Comparison of ENCODE assay signal across 8 cellular contexts in genomic region chr7:148882668-148883232, GRCh38. TPM values are rescaled to one million over a fixed set of nuclear protein-coding genes. Genes with fewer than 3 reads are reported as not detected.
DNase-seq lines count a peak whose midpoint lies in the region; ATAC-seq and TF ChIP-seq lines count a peak whose summit lies in the region.

No MANE protein-coding gene starts in this region.

- H3K27ac ChIP-seq in SU-DHL-6 (ENCODE audit: low read depth, low read length) (peak overlapping the region; percentile 83), skeletal muscle tissue (ENCODE audit: low read depth, low read length) (no peak overlapping the region)

- H3K4me3 ChIP-seq in SU-DHL-6 (ENCODE audit: insufficient read depth, low read length, poor library complexity, severe bottlenecking) (peak overlapping the region; percentile 71), skeletal muscle tissue (ENCODE audit: low read length in 3 of 3) (peak overlapping the region; percentile 49 to 90 (median 77))

- peaks cover 0 to 3% (median 2%) of the 10 kb centered on the region in 3 donors for H3K4me1 ChIP-seq in skeletal muscle tissue (ENCODE audit: control insufficient read depth in 3 of 3, insufficient read depth in 3 of 3, low read length in 3 of 3)

- no peak for ATAC-seq in activated T-cell treated with anti-CD3 and anti-CD28 coated beads, Interleukin-2, amount 50 U/mL, for 4 hours

- H3K4me1 Mint-ChIP-seq in activated T-cell treated with anti-CD3 and anti-CD28 coated beads, Interleukin-2, amount 50 U/mL, for 4 hours (ENCODE audit: low read depth), result peaks cover 24% of the 10 kb centered on the region

- TF ChIP-seq CTCF in SU-DHL-6 (IDR thresholded peaks at IDR 0.05; ENCODE audit: insufficient read depth, low read length, poor library complexity, severe bottlenecking), result no peak

- peaks cover 35% of the 10 kb centered on the region for H4K20me1 ChIP-seq in SU-DHL-6 (ENCODE audit: low read depth, low read length)

- H3K79me2 ChIP-seq in SU-DHL-6 (ENCODE audit: insufficient read depth, low read length), result peaks cover 60% of the 10 kb centered on the region

- H3K9ac ChIP-seq in SU-DHL-6 (ENCODE audit: low read length), result peak overlapping the region; percentile 99
- peak overlapping the region; percentile 72 to 82 (median 81) for H3K9ac ChIP-seq in skeletal muscle tissue (ENCODE audit: low read depth in 1 of 3, low read length in 3 of 3)

- H3K4me2 ChIP-seq in SU-DHL-6 (ENCODE audit: low read depth, low read length, poor library complexity, severe bottlenecking), result peak overlapping the region; percentile 94

- no peaks in the 10 kb centered on the region for H3K9me2 ChIP-seq in SU-DHL-6 (replicated peaks; ENCODE audit: insufficient read depth, low read length)

- H3K27me3 Mint-ChIP-seq in activated T-cell treated with anti-CD3 and anti-CD28 coated beads, Interleukin-2, amount 50 U/mL, for 4 hours (ENCODE audit: low read depth), result no peaks in the 10 kb centered on the region

- H3K9me3 ChIP-seq in SU-DHL-6 (ENCODE audit: insufficient read depth, low read length), result no peaks in the 10 kb centered on the region
- no peaks in the 10 kb centered on the region for H3K9me3 ChIP-seq in skeletal muscle tissue (ENCODE audit: control insufficient read depth in 3 of 3, low read length in 3 of 3)

- peaks cover 20% of the 10 kb centered on the region for H3F3A ChIP-seq in SU-DHL-6 (ENCODE audit: insufficient read depth)

- no peaks in the 10 kb centered on the region for H3K9me3 Mint-ChIP-seq in activated T-cell treated with anti-CD3 and anti-CD28 coated beads, Interleukin-2, amount 50 U/mL, for 4 hours

- no peak for DNase-seq in activated T-cell treated with anti-CD3 and anti-CD28 coated beads, Interleukin-2, amount 50 U/mL, for 4 hours
- DNase-seq in activated T-cell treated with anti-CD3 and anti-CD28 coated beads, Interleukin-2, amount 50 U/mL, for 1 hour, result no peak
- peak; percentile 18 for DNase-seq in foreskin melanocyte
- no peak for DNase-seq in GM03348 (ENCODE audit: low spot score)
- no peak for DNase-seq in putamen (ENCODE audit: low spot score)
- DNase-seq in NCI-H2196 treated with DMSO at 0.1 percent for 48 hours (lab: John Stamatoyannopoulos, UW; ENCODE audit: unreplicated experiment), result no peak

- no peaks in the 10 kb centered on the region for H3K27me3 ChIP-seq in SU-DHL-6 (ENCODE audit: low read length)
- H3K27me3 ChIP-seq in skeletal muscle tissue (ENCODE audit: control insufficient read depth in 3 of 3, insufficient read depth in 3 of 3, low read length in 3 of 3), result no peaks in the 10 kb centered on the region

- H3K36me3 ChIP-seq in SU-DHL-6 (ENCODE audit: low read length), result no peaks in the 10 kb centered on the region
- no peaks in the 10 kb centered on the region for H3K36me3 ChIP-seq in skeletal muscle tissue (ENCODE audit: control insufficient read depth in 3 of 3, insufficient read depth in 3 of 3, low read length in 3 of 3)

- peaks cover 4% of the 10 kb centered on the region for H3K36me3 Mint-ChIP-seq in activated T-cell treated with anti-CD3 and anti-CD28 coated beads, Interleukin-2, amount 50 U/mL, for 4 hours (ENCODE audit: insufficient read depth)

- no peak overlapping the region for H2AFZ ChIP-seq in SU-DHL-6 (ENCODE audit: low read depth, low read length, severe bottlenecking)

- H3K4me3 Mint-ChIP-seq in activated T-cell treated with anti-CD3 and anti-CD28 coated beads, Interleukin-2, amount 50 U/mL, for 4 hours, result peak overlapping the region; percentile 97

RNA-seq across cellular contexts. Expression of gene EZH2, which starts 1.3 kb away (rescaled TPM):
- 100 to 1,000 TPM; 114 to 137 (median 123) TPM for total RNA-seq in activated T-cell treated with anti-CD3 and anti-CD28 coated beads, Interleukin-2, amount 50 U/mL, for 4 hours
- 16.2 TPM for total RNA-seq in skeletal muscle tissue
